In genomic region chr22:43153916-43154315, GRCh38 we compare ENCODE assay signal across 18 cellular contexts. TPM values are rescaled to one million over a fixed set of nuclear protein-coding genes. Genes with fewer than 3 reads are reported as not detected.
DNase-seq lines count a peak whose midpoint lies in the region; ATAC-seq, FAIRE-seq and TF ChIP-seq lines count a peak whose summit lies in the region.
"Had no signal": no experiment of that assay in that cellular context is flagged by ENCODE, and none has a peak within 500 bp of the region (broad histone marks: within the 10 kb centered on the region; RNA-seq: fewer than 3 reads in every experiment).

No MANE protein-coding gene starts in this region.

- dilution Hi-C loops in mammary epithelial cell (cut with HindIII; ENCODE audit: low sequenced_read_pairs) = no loop called here

- DNase-seq in MCF 10A (ENCODE audit: unreplicated experiment) = no peak
- no peak for DNase-seq in mammary epithelial cell
- DNase-seq in astrocyte (ENCODE audit: low read depth) = no peak
- no peak for DNase-seq in left ventricle myocardium superior
- DNase-seq in NCI-H1417 treated with DMSO at 0.1 percent for 48 hours (lab: John Stamatoyannopoulos, UW) = no peak
- no peak for DNase-seq in cerebellar cortex (ENCODE audit: low spot score)
- DNase-seq: activated naive CD4-positive, alpha-beta T cell treated with Interleukin-2 at 50 U/mL for 16 hours; CD8-positive, alpha-beta memory T cell; EL; NCI-H2107; NCI-H69; stimulated activated CD4-positive, alpha-beta T cell treated with anti-CD3 and anti-CD28 coated beads, Interleukin-12 subunit alpha, Interleukin-12 subunit beta, amount 100 ng/mL, for 4 hours had no signal

- no TSS peak for BruUV-seq in MCF 10A (replicated peaks; lab: Mats Ljungman, UMichigan)
- BruUV-seq in mammary epithelial cell (replicated peaks; lab: Mats Ljungman, UMichigan) = no TSS peak

- H3K27ac ChIP-seq in mammary epithelial cell (ENCODE audit: insufficient read depth, low read depth, low read length) (no peak overlapping the region), astrocyte (ENCODE audit: low read depth, low read length) (no peak overlapping the region)
- H3K27ac ChIP-seq: prostate gland had no signal

- H3K9ac ChIP-seq in mammary epithelial cell (ENCODE audit: insufficient read depth, low read length) (no peak overlapping the region), astrocyte (ENCODE audit: low read length) (no peak overlapping the region)

- H4K20me1 ChIP-seq in mammary epithelial cell (ENCODE audit: insufficient read depth, low read length) (peaks cover 7% of the 10 kb centered on the region), astrocyte (ENCODE audit: insufficient read depth, low read length) (peaks cover 53% of the 10 kb centered on the region)

- H3K36me3 Mint-ChIP-seq in MCF 10A (ENCODE audit: insufficient read depth, unreplicated experiment) (peaks cover 39% of the 10 kb centered on the region), astrocyte (ENCODE audit: low read depth, unreplicated experiment) (peaks cover 2% of the 10 kb centered on the region)

- no peak for TF ChIP-seq CTCF in MCF 10A (IDR thresholded peaks at IDR 0.05; ENCODE audit: unreplicated experiment)
- TF ChIP-seq CTCF in mammary epithelial cell (conservative IDR thresholded peaks at IDR 0.05 in 1 of 2, IDR thresholded peaks at IDR 0.05 in 1 of 2; ENCODE audit: extremely low read depth in 1 of 2, insufficient read depth in 1 of 2, low read depth in 1 of 2, low read length in 2 of 2) = no peak
- TF ChIP-seq CTCF in astrocyte (IDR thresholded peaks at IDR 0.05; ENCODE audit: insufficient read depth, low read depth, low read length) = no peak

- in situ Hi-C loops in mammary epithelial cell (cut with MboI; ENCODE audit: low sequenced_read_pairs in 2 of 2) = no loop called here

- H3K27me3 Mint-ChIP-seq in MCF 10A (ENCODE audit: insufficient read depth, unreplicated experiment) (no peaks in the 10 kb centered on the region), astrocyte (ENCODE audit: low read depth, unreplicated experiment) (peaks cover 2% of the 10 kb centered on the region)

- CTCF ChIA-PET in MCF 10A (lab: Yijun Ruan, JAX) = interaction anchor here (0.7 kb wide), 1 partner anchor 149 kb away, joined by 3 read pairs; no protein-coding TSS in a partner anchor
- CTCF ChIA-PET in mammary epithelial cell (lab: Charles Lee; ENCODE audit: low non-redundant PET) = no interaction called here

- H3K27ac Mint-ChIP-seq in MCF 10A (ENCODE audit: low read depth, unreplicated experiment) (no peak overlapping the region), astrocyte (ENCODE audit: unreplicated experiment) (no peak overlapping the region)

- H3K4me1 Mint-ChIP-seq in MCF 10A (ENCODE audit: insufficient read depth, unreplicated experiment) (peaks cover 20% of the 10 kb centered on the region), astrocyte (ENCODE audit: low read depth, unreplicated experiment) (peaks cover 4% of the 10 kb centered on the region)

- H3K79me2 ChIP-seq in mammary epithelial cell (ENCODE audit: insufficient read depth, low read length) (peaks cover 74% of the 10 kb centered on the region), astrocyte (ENCODE audit: insufficient read depth, low read length) (peaks cover 73% of the 10 kb centered on the region)

- H3K4me2 ChIP-seq in mammary epithelial cell (ENCODE audit: insufficient read depth, low read depth, low read length) (no peak overlapping the region), astrocyte (ENCODE audit: low read length) (peak overlapping the region; percentile 74)

- H3K9me3 ChIP-seq in mammary epithelial cell (replicated peaks; ENCODE audit: insufficient read depth, low read length) (no peaks in the 10 kb centered on the region), astrocyte (ENCODE audit: insufficient read depth, low read depth, low read length) (no peaks in the 10 kb centered on the region), mononuclear cell (ENCODE audit: low read depth, low read length) (no peaks in the 10 kb centered on the region)
- H3K9me3 ChIP-seq: prostate gland had no signal

- no peaks in the 10 kb centered on the region for H3K9me3 Mint-ChIP-seq in MCF 10A (ENCODE audit: unreplicated experiment)
- no peaks in the 10 kb centered on the region for H3K9me3 Mint-ChIP-seq in astrocyte (ENCODE audit: unreplicated experiment)
- H3K9me3 Mint-ChIP-seq: CD8-positive, alpha-beta memory T cell; nephron had no signal

- H3K27me3 ChIP-seq in mammary epithelial cell (ENCODE audit: insufficient read depth, low read length) = no peaks in the 10 kb centered on the region
- H3K27me3 ChIP-seq in astrocyte (ENCODE audit: insufficient read depth, low read length) = no peaks in the 10 kb centered on the region
- H3K27me3 ChIP-seq in mononuclear cell (ENCODE audit: insufficient read depth, low read length) = no peaks in the 10 kb centered on the region

- FAIRE-seq in astrocyte (lab: Jason Lieb, UNC) = no peak
- FAIRE-seq: HepG2, RCC 7860 had no signal

- H3K36me3 ChIP-seq in mammary epithelial cell (ENCODE audit: insufficient read depth, low read length) = peaks cover 7% of the 10 kb centered on the region
- H3K36me3 ChIP-seq in astrocyte (ENCODE audit: insufficient read depth, low read length) = no peaks in the 10 kb centered on the region
- H3K36me3 ChIP-seq: prostate gland had no signal

- peaks cover 29% of the 10 kb centered on the region for H3K4me1 ChIP-seq in mammary epithelial cell (ENCODE audit: insufficient read depth, low read length)
- H3K4me1 ChIP-seq in astrocyte (ENCODE audit: insufficient read depth, low read length) = peaks cover 9% of the 10 kb centered on the region
- peaks cover 72% of the 10 kb centered on the region for H3K4me1 ChIP-seq in mononuclear cell (ENCODE audit: insufficient read depth, low read length)

- H3K4me3 ChIP-seq in mammary epithelial cell (replicated peaks in 1 of 3; ENCODE audit: insufficient read depth in 1 of 3, low read depth in 2 of 3, low read length in 3 of 3) (no peak overlapping the region), astrocyte (ENCODE audit: insufficient read depth, low read depth, low read length) (no peak overlapping the region), mononuclear cell (ENCODE audit: low read length) (peak overlapping the region; percentile 8)
- H3K4me3 ChIP-seq: prostate gland had no signal

- no peak overlapping the region for H2AFZ ChIP-seq in mammary epithelial cell (ENCODE audit: low read depth, low read length)
- no peak overlapping the region for H2AFZ ChIP-seq in astrocyte (ENCODE audit: low read depth, low read length)

- POLR2A ChIA-PET in MCF 10A (lab: Yijun Ruan, JAX) = interaction anchor here (2.7 kb wide), 1 partner anchor 10 kb away, joined by 19 read pairs; no protein-coding TSS in a partner anchor

- H3K4me3 Mint-ChIP-seq in MCF 10A (ENCODE audit: unreplicated experiment) (peak overlapping the region; percentile 74), astrocyte (ENCODE audit: unreplicated experiment) (peak overlapping the region; percentile 16)

- ATAC-seq in GM18861 (IDR thresholded peaks at IDR 0.05; ENCODE audit: unreplicated experiment) (no peak), left ventricle myocardium superior (no peak)
- ATAC-seq: HepG2 had no signal

- 100% methylated on average over 9 of the region's 9 CpGs for WGBS in mammary epithelial cell (ENCODE audit: low coverage, missing lambda C conversion rate)

- intact Hi-C loops in MCF 10A (cut with micrococcal nuclease) (loop anchor here (5.0 kb wide), 1 partner anchor 42 kb away; the partner anchor contains the start of gene BIK), mammary epithelial cell (cut with micrococcal nuclease) (loop anchor here (2.0 kb wide), 1 partner anchor 31 kb away; no protein-coding TSS in a partner anchor), left ventricle myocardium superior (cut with micrococcal nuclease) (no loop called here)

RNA-seq across cellular contexts. Expression of gene TSPO, which starts 2.6 kb away (rescaled TPM):
- 294 and 308 TPM in 2 replicates for total RNA-seq in MCF 10A (2022)
- total RNA-seq in mammary epithelial cell = 100 to 1,000 TPM; 267 to 360 TPM
- 270 TPM for polyA plus RNA-seq in mammary epithelial cell
- polyA minus RNA-seq in mammary epithelial cell = 50.0 TPM
- total RNA-seq in astrocyte = 124 and 126 TPM in 2 replicates
- total RNA-seq in mononuclear cell = 217 TPM
- total RNA-seq in left ventricle myocardium superior = 119 TPM

RNA-seq across cellular contexts. Expression of gene MCAT, which starts 10.7 kb away (rescaled TPM):
- total RNA-seq in MCF 10A (2022) (17.6 and 18.8 TPM in 2 replicates), mammary epithelial cell (10 to 100 TPM; 17.5 to 18.7 TPM), astrocyte (11.5 and 15.1 TPM in 2 replicates), mononuclear cell (5.1 TPM), left ventricle myocardium superior (13.4 TPM)
- 19.9 TPM for polyA plus RNA-seq in mammary epithelial cell
- 11.4 TPM for polyA minus RNA-seq in mammary epithelial cell

RNA-seq across cellular contexts. Expression of gene TTLL12, which starts 33.0 kb away (rescaled TPM):
- 40.9 and 61.0 TPM in 2 replicates for total RNA-seq in MCF 10A (2022)
- 10 to 100 TPM; 37.7 to 62.6 TPM for total RNA-seq in mammary epithelial cell
- 27.4 TPM for polyA plus RNA-seq in mammary epithelial cell
- 73.9 TPM for polyA minus RNA-seq in mammary epithelial cell
- 21.4 and 21.6 TPM in 2 replicates for total RNA-seq in astrocyte
- 4.3 TPM for total RNA-seq in mononuclear cell
- total RNA-seq in left ventricle myocardium superior = 12.3 TPM

RNA-seq across cellular contexts. Expression of gene BIK, which starts 43.4 kb away (rescaled TPM):
- 7.3 and 10.0 TPM in 2 replicates for total RNA-seq in MCF 10A (2022)
- total RNA-seq in mammary epithelial cell = 1 to 10 TPM; 2.0 to 3.7 TPM
- polyA plus RNA-seq in mammary epithelial cell = 2.6 TPM
- polyA minus RNA-seq in mammary epithelial cell = 4.9 TPM
- 0.31 and 0.32 TPM in 2 replicates for total RNA-seq in astrocyte
- total RNA-seq in mononuclear cell = 2.1 TPM
- not detected for total RNA-seq in left ventricle myocardium superior
